16 cellular contexts compared by ENCODE assay signal in the genomic region with DNA sequence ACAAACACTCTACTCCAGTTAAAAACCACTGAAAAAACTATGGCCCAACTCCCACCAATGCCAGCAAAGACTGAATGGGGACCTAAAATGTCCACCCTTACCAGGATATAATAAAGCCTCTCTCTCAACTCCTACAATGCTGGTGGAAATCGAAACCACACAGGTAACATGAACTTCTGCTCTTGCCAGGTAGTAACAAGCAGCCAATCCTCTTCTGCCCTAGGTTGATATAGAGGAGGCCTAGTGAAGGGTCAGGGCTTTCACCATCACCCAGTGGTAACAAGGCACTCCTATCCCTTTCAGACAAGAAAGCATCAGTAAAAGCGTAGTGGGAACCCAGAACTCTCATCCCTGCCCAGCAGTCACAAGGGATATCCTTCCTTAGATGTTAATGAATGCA. TPM values are rescaled to one million over a fixed set of nuclear protein-coding genes. Genes with fewer than 3 reads are reported as not detected.
A peak's percentile ranks its signal among the peaks of the same experiment; 100 is the strongest.
DNase-seq lines count a peak whose midpoint lies in the region; ATAC-seq and TF ChIP-seq lines count a peak whose summit lies in the region.
"Had no signal": no experiment of that assay in that cellular context is flagged by ENCODE, and none has a peak within 500 bp of the region (broad histone marks: within the 10 kb centered on the region; RNA-seq: fewer than 3 reads in every experiment).

No MANE protein-coding gene starts in this region.

- H3K27ac ChIP-seq in CD4-positive, alpha-beta memory T cell (ENCODE audit: low read depth, low read length) = no peak overlapping the region
- no peak overlapping the region for H3K27ac ChIP-seq in RWPE1
- H3K27ac ChIP-seq: epithelial cell of prostate, testis, WERI-Rb-1 had no signal

- POLR2A ChIA-PET in CD4-positive, alpha-beta memory T cell (lab: Charles Lee; ENCODE audit: partially characterized antibody) = interaction anchor here (1.6 kb wide), 1 partner anchor 22 kb away, joined by 8 read pairs; a partner anchor contains a TSS
- POLR2A ChIA-PET in activated CD8-positive, alpha-beta T cell treated with anti-CD3 and anti-CD28 coated beads, Interleukin-2, amount 10 ng/mL, durations not matched to agents 7 days and 5 days (lab: Charles Lee) = no interaction called here
- POLR2A ChIA-PET in RWPE1 (lab: Yijun Ruan, JAX; ENCODE audit: low non-redundant PET) = no interaction called here

- H3K36me3 ChIP-seq in CD4-positive, alpha-beta memory T cell (ENCODE audit: insufficient read depth, low read length) = peaks cover 5% of the 10 kb centered on the region

- no peak for ATAC-seq in activated CD8-positive, alpha-beta T cell treated with anti-CD3 and anti-CD28 coated beads, Interleukin-2, amount 10 ng/mL, durations not matched to agents 7 days and 5 days
- ATAC-seq in left lobe of liver = peak; percentile 36

- H3K27me3 ChIP-seq in CD4-positive, alpha-beta memory T cell (ENCODE audit: insufficient read depth, low read length) = no peaks in the 10 kb centered on the region
- H3K27me3 ChIP-seq: testis had no signal

- no peaks in the 10 kb centered on the region for H3K27me3 Mint-ChIP-seq in CD4-positive, alpha-beta memory T cell
- H3K27me3 Mint-ChIP-seq in activated CD8-positive, alpha-beta T cell treated with anti-CD3 and anti-CD28 coated beads, Interleukin-2, amount 10 ng/mL, durations not matched to agents 7 days and 5 days (ENCODE audit: low read depth) = no peaks in the 10 kb centered on the region

- DNase-seq in NCI-H2107 treated with DMSO at 0.1 percent for 48 hours (lab: John Stamatoyannopoulos, UW; ENCODE audit: unreplicated experiment) (peak; percentile 18), NCI-H2107 (lab: John Stamatoyannopoulos, UW) (no peak), left lobe of liver (ENCODE audit: low spot score) (no peak), KBM-7 (no peak), RWPE1 (ENCODE audit: low spot score) (no peak), foreskin melanocyte (no peak)
- no peak for DNase-seq in CD4-positive, alpha-beta memory T cell
- DNase-seq in activated CD8-positive, alpha-beta T cell treated with anti-CD3 and anti-CD28 coated beads, Interleukin-2, amount 10 ng/mL, durations not matched to agents 7 days and 5 days = no peak
- DNase-seq: 8988T, aorta, mesendoderm, NCI-H748 treated with DMSO at 0.1 percent for 48 hours, SW 1271, testis, WERI-Rb-1 had no signal

- no peaks in the 10 kb centered on the region for H3K9me3 ChIP-seq in CD4-positive, alpha-beta memory T cell (ENCODE audit: control insufficient read depth in 1 of 2, low read length in 2 of 2)
- H3K9me3 ChIP-seq: testis had no signal

- H3K4me1 Mint-ChIP-seq in CD4-positive, alpha-beta memory T cell = peaks cover 29 to 47% (median 37%) of the 10 kb centered on the region in 4 donors
- H3K4me1 Mint-ChIP-seq in activated CD8-positive, alpha-beta T cell treated with anti-CD3 and anti-CD28 coated beads, Interleukin-2, amount 10 ng/mL, durations not matched to agents 7 days and 5 days (ENCODE audit: low read depth) = peaks cover 45% of the 10 kb centered on the region

- CTCF ChIA-PET in CD4-positive, alpha-beta memory T cell (lab: Charles Lee; ENCODE audit: partially characterized antibody) = interaction anchor here (1.4 to 1.7 kb wide), 2 partner anchors 12 to 40 kb away, joined by 4 to 5 read pairs; a partner anchor contains a TSS
- CTCF ChIA-PET in activated CD8-positive, alpha-beta T cell treated with anti-CD3 and anti-CD28 coated beads, Interleukin-2, amount 10 ng/mL, durations not matched to agents 7 days and 5 days (lab: Charles Lee) = interaction anchor here (1.2 to 4.4 kb wide), 3 partner anchors 22 to 40 kb away, joined by 3 to 11 read pairs (median 7); a partner anchor contains a TSS
- CTCF ChIA-PET in RWPE1 (lab: Yijun Ruan, JAX) = no interaction called here

- no peaks in the 10 kb centered on the region for H3K9me3 Mint-ChIP-seq in CD4-positive, alpha-beta memory T cell
- H3K9me3 Mint-ChIP-seq in activated CD8-positive, alpha-beta T cell treated with anti-CD3 and anti-CD28 coated beads, Interleukin-2, amount 10 ng/mL, durations not matched to agents 7 days and 5 days (ENCODE audit: insufficient read depth) = no peaks in the 10 kb centered on the region

- peak overlapping the region in 7 of 8 donors; percentile 28 to 67 (median 56) for H3K4me3 Mint-ChIP-seq in CD4-positive, alpha-beta memory T cell
- no peak overlapping the region for H3K4me3 Mint-ChIP-seq in activated CD8-positive, alpha-beta T cell treated with anti-CD3 and anti-CD28 coated beads, Interleukin-2, amount 10 ng/mL, durations not matched to agents 7 days and 5 days

- in situ Hi-C loops in KBM-7 (cut with MboI; ENCODE audit: low pct_unique_long_range_greater_than_20kb, low sequenced_read_pairs) = no loop called here

- peak overlapping the region; percentile 58 to 91 (median 81) for H3K27ac Mint-ChIP-seq in CD4-positive, alpha-beta memory T cell
- peak overlapping the region; percentile 72 for H3K27ac Mint-ChIP-seq in activated CD8-positive, alpha-beta T cell treated with anti-CD3 and anti-CD28 coated beads, Interleukin-2, amount 10 ng/mL, durations not matched to agents 7 days and 5 days

- TF ChIP-seq CTCF in RWPE1 (conservative IDR thresholded peaks at IDR 0.05; ENCODE audit: low read depth) = no peak

- H3K4me3 ChIP-seq in CD4-positive, alpha-beta memory T cell (ENCODE audit: low read length in 2 of 2) = no peak overlapping the region
- H3K4me3 ChIP-seq: testis had no signal

- H3K4me1 ChIP-seq in CD4-positive, alpha-beta memory T cell (ENCODE audit: insufficient read depth, low read length) = peaks cover 31% of the 10 kb centered on the region
- H3K4me1 ChIP-seq: testis had no signal

- intact Hi-C loops in CD4-positive, alpha-beta memory T cell (cut with micrococcal nuclease) = no loop called here

- peaks cover 31 to 44% of the 10 kb centered on the region in 2 donors for H3K36me3 Mint-ChIP-seq in CD4-positive, alpha-beta memory T cell
- H3K36me3 Mint-ChIP-seq in activated CD8-positive, alpha-beta T cell treated with anti-CD3 and anti-CD28 coated beads, Interleukin-2, amount 10 ng/mL, durations not matched to agents 7 days and 5 days (ENCODE audit: low read depth) = peaks cover 53% of the 10 kb centered on the region

RNA-seq across cellular contexts. Expression of a gene that starts 22.6 kb away (rescaled TPM):
- total RNA-seq in CD4-positive, alpha-beta memory T cell = 10 to 100 TPM; 14.4 TPM
- polyA plus RNA-seq in CD4-positive, alpha-beta memory T cell = 10 to 100 TPM; 21.9 to 28.1 TPM
- 10 to 100 TPM; 31.3 to 34.0 TPM for total RNA-seq in activated CD8-positive, alpha-beta T cell treated with anti-CD3 and anti-CD28 coated beads, Interleukin-2, amount 10 ng/mL, durations not matched to agents 7 days and 5 days
- total RNA-seq in left lobe of liver = 7.3 TPM

RNA-seq across cellular contexts. Expression of a gene that starts 39.9 kb away (rescaled TPM):
- 1 to 10 TPM; 3.9 to 4.2 TPM for total RNA-seq in CD4-positive, alpha-beta memory T cell
- polyA plus RNA-seq in CD4-positive, alpha-beta memory T cell = 1 to 10 TPM in 1 of 2 donors, under 1 TPM in 1; 0.58 to 1.1 TPM
- total RNA-seq in activated CD8-positive, alpha-beta T cell treated with anti-CD3 and anti-CD28 coated beads, Interleukin-2, amount 10 ng/mL, durations not matched to agents 7 days and 5 days = 1 to 10 TPM; 1.6 to 1.7 TPM
- total RNA-seq in left lobe of liver = 1.6 TPM
